In the genomic region with DNA sequence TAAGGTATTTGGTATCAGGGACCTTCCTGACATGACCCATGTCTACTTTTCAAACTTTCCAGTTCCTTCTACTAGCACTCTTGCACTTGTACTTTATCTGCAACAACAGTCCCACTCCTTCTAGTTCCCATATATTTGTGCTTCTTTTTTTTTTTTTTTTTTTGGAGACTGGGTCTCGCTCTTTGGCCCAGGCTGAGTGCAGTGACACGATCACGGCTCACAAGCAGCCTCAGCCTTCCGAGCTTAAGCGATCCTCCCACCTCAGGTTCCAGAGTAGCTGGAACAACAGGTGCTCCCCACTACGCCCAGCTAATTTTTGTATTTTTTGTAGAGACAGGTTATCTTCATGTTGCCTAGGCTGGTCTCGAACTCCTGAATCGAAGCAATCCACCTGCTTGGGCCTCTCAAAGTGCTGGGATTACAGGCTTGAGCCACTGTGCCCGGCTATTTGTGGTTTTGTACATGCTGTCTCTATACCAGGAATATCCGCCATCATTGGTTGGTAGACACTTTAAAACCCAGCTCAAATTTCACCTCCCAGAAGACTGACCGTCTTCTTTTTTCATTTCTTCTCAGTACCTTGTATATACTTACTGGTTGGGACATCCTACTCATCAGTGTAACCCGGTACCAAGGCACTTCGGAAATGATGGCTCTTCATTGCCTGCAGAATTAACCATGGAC, we compare ENCODE assay signal across 9 cellular contexts. TPM values are rescaled to one million over a fixed set of nuclear protein-coding genes. Genes with fewer than 3 reads are reported as not detected.
A peak's percentile ranks its signal among the peaks of the same experiment; 100 is the strongest.
DNase-seq lines count a peak whose midpoint lies in the region; ATAC-seq and TF ChIP-seq lines count a peak whose summit lies in the region.
"Had no signal": no experiment of that assay in that cellular context is flagged by ENCODE, and none has a peak within 500 bp of the region (broad histone marks: within the 10 kb centered on the region; RNA-seq: fewer than 3 reads in every experiment).

No MANE protein-coding gene starts in this region.

- H3K4me3 ChIP-seq in BLaER1 (peak overlapping the region; percentile 75), MG63 (peak overlapping the region; percentile 69), dorsolateral prefrontal cortex (peak overlapping the region; percentile 55 to 98 (median 82))

- peak overlapping the region; percentile 100 for H3K27ac Mint-ChIP-seq in nephron progenitor cell

- DNase-seq in MG63 (no peak), dorsolateral prefrontal cortex (no peak), nephron progenitor cell (no peak), NOMO-1 treated with dmso at 0.1 percent for 144 hours (lab: John Stamatoyannopoulos, UW; ENCODE audit: unreplicated experiment) (no peak), NCI-H1092 treated with DMSO at 0.1 percent for 48 hours (lab: John Stamatoyannopoulos, UW) (no peak), HCEC 1CT (no peak)
- DNase-seq: NCI-H1694 treated with DMSO at 0.1 percent for 48 hours had no signal

- H3K36me3 Mint-ChIP-seq in nephron progenitor cell (ENCODE audit: low read depth), result peaks cover 38% of the 10 kb centered on the region

- peak overlapping the region; percentile 90; the same call in 1 of the 2 replicates for H3K9ac ChIP-seq in BLaER1

- H3K27me3 ChIP-seq in BLaER1 (no peaks in the 10 kb centered on the region), MG63 (no peaks in the 10 kb centered on the region), dorsolateral prefrontal cortex (no peaks in the 10 kb centered on the region)

- peaks cover 19% of the 10 kb centered on the region for H3K9me3 Mint-ChIP-seq in nephron progenitor cell

- intact Hi-C loops in dorsolateral prefrontal cortex (cut with DNase I), result no loop called here

- peak overlapping the region; percentile 88 for H3K27ac ChIP-seq in BLaER1
- peak overlapping the region in 3 of 59 donors; percentile 83 to 91 (median 87) for H3K27ac ChIP-seq in dorsolateral prefrontal cortex

- peaks cover 36% of the 10 kb centered on the region for H3K4me1 Mint-ChIP-seq in nephron progenitor cell

- peaks cover 18% of the 10 kb centered on the region for H3K27me3 Mint-ChIP-seq in nephron progenitor cell (ENCODE audit: low read depth, poor library complexity)

- H4K20me1 ChIP-seq in BLaER1, result no peaks in the 10 kb centered on the region

- peaks cover 20% of the 10 kb centered on the region for H3K9me3 ChIP-seq in BLaER1
- H3K9me3 ChIP-seq in MG63, result peaks cover under 1% of the 10 kb centered on the region; the same call in 1 of the 2 replicates

- no peak for ATAC-seq in HG03460 (IDR thresholded peaks at IDR 0.05; ENCODE audit: unreplicated experiment)

- peak overlapping the region; percentile 94 for H3K4me3 Mint-ChIP-seq in nephron progenitor cell

- H3K4me2 ChIP-seq in BLaER1, result peak overlapping the region; percentile 74

- TF ChIP-seq CTCF in dorsolateral prefrontal cortex (IDR thresholded peaks at IDR 0.05 in 54 of 56, conservative IDR thresholded peaks at IDR 0.05 in 2 of 56; ENCODE audit: low read depth in 1 of 56, partially characterized antibody in 56 of 56) (no peak), nephron progenitor cell (IDR thresholded peaks at IDR 0.05) (no peak)

- H3K36me3 ChIP-seq in BLaER1 (peaks cover 8% of the 10 kb centered on the region), MG63 (peaks cover 16% of the 10 kb centered on the region)

- peaks cover 33% of the 10 kb centered on the region for H3K4me1 ChIP-seq in BLaER1

RNA-seq across cellular contexts. Expression of a gene that starts 1.1 kb away (rescaled TPM):
- 11.1 and 28.1 TPM in 2 replicates for total RNA-seq in MG63 (2014; rRNA removed; shearing (Covaris generic); ENCODE audit: low replicate concordance)
- 10 to 100 TPM in 83 of 120 experiments, 1 to 10 TPM in 37; 4.2 to 23.4 (median 11.6) TPM for total RNA-seq in dorsolateral prefrontal cortex

RNA-seq across cellular contexts. Expression of a gene that starts 48.6 kb away (rescaled TPM):
- 6.3 and 14.5 TPM in 2 replicates for total RNA-seq in MG63 (2014; rRNA removed; shearing (Covaris generic); ENCODE audit: low replicate concordance)
- 10 to 100 TPM; 15.7 to 45.8 (median 29.0) TPM for total RNA-seq in dorsolateral prefrontal cortex
